Comparison of ENCODE assay signal across 8 cellular contexts in genomic region chr7:151339651-151340377, GRCh38. TPM values are rescaled to one million over a fixed set of nuclear protein-coding genes. Genes with fewer than 3 reads are reported as not detected.
DNase-seq lines count a peak whose midpoint lies in the region; ATAC-seq, FAIRE-seq and TF ChIP-seq lines count a peak whose summit lies in the region.

No MANE protein-coding gene starts in this region.

- no peak overlapping the region for H3K4me3 Mint-ChIP-seq in neural progenitor cell

- H4K20me1 ChIP-seq in OCI-LY7 (ENCODE audit: insufficient read depth, low read length), result no peaks in the 10 kb centered on the region
- no peaks in the 10 kb centered on the region for H4K20me1 ChIP-seq in neural progenitor cell (ENCODE audit: low read depth)

- no TSS peak for BruUV-seq in OCI-LY7 (replicated peaks; lab: Mats Ljungman, UMichigan)

- H3K4me3 ChIP-seq in OCI-LY7 (ENCODE audit: low read depth, low read length, poor library complexity, severe bottlenecking), result no peak overlapping the region
- no peak overlapping the region for H3K4me3 ChIP-seq in neural progenitor cell
- no peak overlapping the region for H3K4me3 ChIP-seq in BE2C (ENCODE audit: low read depth, low read length)

- H3K36me3 ChIP-seq in OCI-LY7 (ENCODE audit: insufficient read depth, low read length), result peaks cover 13% of the 10 kb centered on the region
- H3K36me3 ChIP-seq in neural progenitor cell, result no peaks in the 10 kb centered on the region
- no peaks in the 10 kb centered on the region; the same call in 1 of the 2 replicates for H3K36me3 ChIP-seq in BE2C

- CTCF ChIA-PET in OCI-LY7 (lab: Charles Lee; ENCODE audit: unreplicated experiment), result no interaction called here

- peaks cover 3% of the 10 kb centered on the region for H3K9me3 Mint-ChIP-seq in neural progenitor cell

- H3K9ac ChIP-seq in neural progenitor cell, result no peak overlapping the region

- TF ChIP-seq CTCF in OCI-LY7 (conservative IDR thresholded peaks at IDR 0.05; ENCODE audit: low read length) (no peak), neural progenitor cell (IDR thresholded peaks at IDR 0.05) (no peak), BE2C (IDR thresholded peaks at IDR 0.05; ENCODE audit: low read depth, low read length) (no peak)

- no peaks in the 10 kb centered on the region for H3K9me2 ChIP-seq in OCI-LY7 (ENCODE audit: insufficient read depth, low read length)

- no peak for FAIRE-seq in urothelium cell line (lab: Jason Lieb, UNC)

- ATAC-seq in GM18517 (IDR thresholded peaks at IDR 0.05; ENCODE audit: unreplicated experiment), result peak; percentile 53
- peak; percentile 42 for ATAC-seq in HG02759 (IDR thresholded peaks at IDR 0.05; ENCODE audit: unreplicated experiment)

- H3K27me3 ChIP-seq in neural progenitor cell (no peaks in the 10 kb centered on the region), BE2C (no peaks in the 10 kb centered on the region)

- H3K27me3 Mint-ChIP-seq in neural progenitor cell (ENCODE audit: insufficient read depth, low read depth), result peaks cover 3% of the 10 kb centered on the region

- H3K79me2 ChIP-seq in OCI-LY7 (ENCODE audit: insufficient read depth, low read depth, low read length) (peaks cover 20% of the 10 kb centered on the region), neural progenitor cell (ENCODE audit: low read depth) (peaks cover 28% of the 10 kb centered on the region)

- H3K27ac ChIP-seq in OCI-LY7 (ENCODE audit: low read depth, low read length, poor library complexity, severe bottlenecking) (no peak overlapping the region), neural progenitor cell (no peak overlapping the region)

- peaks cover 15% of the 10 kb centered on the region for H3K4me1 ChIP-seq in OCI-LY7 (ENCODE audit: insufficient read depth, low read length, poor library complexity, severe bottlenecking)
- peaks cover 8% of the 10 kb centered on the region for H3K4me1 ChIP-seq in neural progenitor cell
- H3K4me1 ChIP-seq in BE2C, result no peaks in the 10 kb centered on the region

- peak overlapping the region; percentile 76 for H3K27ac Mint-ChIP-seq in neural progenitor cell

- no peak for DNase-seq in OCI-LY7 (ENCODE audit: low spot score)
- no peak for DNase-seq in neural progenitor cell (ENCODE audit: low spot score)
- DNase-seq in BE2C, result no peak
- DNase-seq in urothelium cell line (ENCODE audit: low spot score), result no peak
- no peak for DNase-seq in NCI-H1694 treated with DMSO at 0.1 percent for 48 hours (lab: John Stamatoyannopoulos, UW)
- DNase-seq in NCI-H345 treated with DMSO at 0.1 percent for 48 hours (lab: John Stamatoyannopoulos, UW; ENCODE audit: unreplicated experiment), result no peak

- H2AFZ ChIP-seq in OCI-LY7 (ENCODE audit: low read length) (peak overlapping the region; percentile 41; the same call in 1 of the 2 replicates), neural progenitor cell (replicated peaks) (peak overlapping the region; percentile 40)

- H3K4me2 ChIP-seq in OCI-LY7 (ENCODE audit: low read length) (no peak overlapping the region), neural progenitor cell (no peak overlapping the region)

- H3K36me3 Mint-ChIP-seq in neural progenitor cell, result no peaks in the 10 kb centered on the region

- H3F3A ChIP-seq in neural progenitor cell (ENCODE audit: low read depth), result peaks cover 14% of the 10 kb centered on the region

- intact Hi-C loops in OCI-LY7 (cut with micrococcal nuclease; ENCODE audit: unreplicated experiment), result loop anchor here (10.0 kb wide), 1 partner anchor 1095 kb away; the partner anchor contains the start of gene KMT2C

- H3K9me3 ChIP-seq in OCI-LY7 (ENCODE audit: low read length), result peaks cover 5% of the 10 kb centered on the region; the same call in 1 of the 2 replicates
- peaks cover 4% of the 10 kb centered on the region for H3K9me3 ChIP-seq in neural progenitor cell (ENCODE audit: low read depth)
- H3K9me3 ChIP-seq in BE2C, result no peaks in the 10 kb centered on the region

- H3K4me1 Mint-ChIP-seq in neural progenitor cell, result peaks cover 7% of the 10 kb centered on the region

- POLR2A ChIA-PET in OCI-LY7 (lab: Charles Lee), result no interaction called here

RNA-seq across cellular contexts. Expression of gene NUB1, which starts 1.8 kb away (rescaled TPM):
- 44.1 and 44.2 TPM in 2 replicates for total RNA-seq in OCI-LY7 (2014; rRNA removed; shearing (Covaris generic))
- total RNA-seq in OCI-LY7 (2022) (50.7 and 57.0 TPM in 2 replicates), neural progenitor cell (ENCODE audit: low replicate concordance) (56.3 and 61.7 TPM in 2 replicates)
- polyA plus RNA-seq in BE2C (2012; ENCODE audit: insufficient read depth, insufficient read length, low read depth), result 32.4 TPM
